In genomic region chr17:47686661-47687327, GRCh38 we compare ENCODE assay signal across 14 cellular contexts. TPM values are rescaled to one million over a fixed set of nuclear protein-coding genes. Genes with fewer than 3 reads are reported as not detected.
DNase-seq lines count a peak whose midpoint lies in the region; ATAC-seq and TF ChIP-seq lines count a peak whose summit lies in the region.
"Had no signal": no experiment of that assay in that cellular context is flagged by ENCODE, and none has a peak within 500 bp of the region (broad histone marks: within the 10 kb centered on the region; RNA-seq: fewer than 3 reads in every experiment).

No MANE protein-coding gene starts in this region.

- in situ Hi-C loops in IMR-90 (cut with MboI; ENCODE audit: low sequenced_read_pairs), result no loop called here

- no peak overlapping the region for H4K8ac ChIP-seq in IMR-90 (ENCODE audit: low read depth in 2 of 2, low read length in 2 of 2)

- H2BK15ac ChIP-seq in IMR-90 (ENCODE audit: low read depth, low read length), result no peak overlapping the region

- H3K9me3 ChIP-seq in IMR-90 (ENCODE audit: control insufficient read depth, insufficient read depth, low read length) (no peaks in the 10 kb centered on the region), neural progenitor cell (ENCODE audit: low read depth) (no peaks in the 10 kb centered on the region)
- H3K9me3 ChIP-seq: left lung had no signal

- WGBS in IMR-90 (ENCODE audit: extremely low coverage in 2 of 2, insufficient read length in 1 of 2), 2 experiments, result 80% methylated on average over 1 of the region's 7 CpGs; no CpG with 5 or more reads in 1 of the 2 experiments

- H3K4me2 ChIP-seq in IMR-90 (ENCODE audit: low read depth, low read length) (no peak overlapping the region; the same call in 1 of the 2 replicates), neural progenitor cell (no peak overlapping the region)

- no peaks in the 10 kb centered on the region for H3K27me3 ChIP-seq in IMR-90 (ENCODE audit: control insufficient read depth, insufficient read depth, low read length)
- H3K27me3 ChIP-seq in dorsolateral prefrontal cortex, result no peaks in the 10 kb centered on the region
- no peaks in the 10 kb centered on the region for H3K27me3 ChIP-seq in neural progenitor cell
- H3K27me3 ChIP-seq: left lung had no signal

- H3K4me1 ChIP-seq in IMR-90 (ENCODE audit: control insufficient read depth, insufficient read depth, low read length) (peaks cover 20% of the 10 kb centered on the region), neural progenitor cell (peaks cover 15% of the 10 kb centered on the region)

- BruUV-seq in Calu3 (replicated peaks; lab: Mats Ljungman, UMichigan), result no TSS peak
- BruUV-seq in IMR-90 (replicated peaks; lab: Mats Ljungman, UMichigan), result no TSS peak

- H3K14ac ChIP-seq in IMR-90 (replicated peaks; ENCODE audit: low read depth, low read length), result no peak overlapping the region

- TF ChIP-seq CTCF in Calu3 (IDR thresholded peaks at IDR 0.05; ENCODE audit: unreplicated experiment) (no peak), IMR-90 (conservative IDR thresholded peaks at IDR 0.05; ENCODE audit: low read depth, low read length) (no peak), dorsolateral prefrontal cortex (IDR thresholded peaks at IDR 0.05 in 54 of 56, conservative IDR thresholded peaks at IDR 0.05 in 2 of 56; ENCODE audit: low read depth in 1 of 56, partially characterized antibody in 56 of 56) (no peak), neural progenitor cell (IDR thresholded peaks at IDR 0.05) (no peak)

- DNase-seq in Calu3 (no peak), IMR-90 (peak; percentile 34), dorsolateral prefrontal cortex (no peak), neural progenitor cell (ENCODE audit: low spot score) (no peak), NCI-H2029 treated with DMSO at 0.1 percent for 48 hours (lab: John Stamatoyannopoulos, UW) (no peak), NCI-H1092 (lab: John Stamatoyannopoulos, UW) (no peak)
- DNase-seq in activated naive CD4-positive, alpha-beta T cell treated with anti-CD3 and anti-CD28 coated beads, Interleukin-2, amount 50 U/mL, for 16 hours, result no peak
- no peak for DNase-seq in activated CD8-positive, alpha-beta memory T cell treated with anti-CD3 and anti-CD28 coated beads, Interleukin-2, amount 10 ng/mL, durations not matched to agents 7 days and 5 days
- DNase-seq: activated CD4-positive, alpha-beta T cell treated with anti-CD3 and anti-CD28 coated beads, Interleukin-2, amount 10 ng/mL, durations not matched to agents 24 days and 14 days; activated naive CD4-positive, alpha-beta T cell; left lung; stimulated activated CD4-positive, alpha-beta T cell treated with anti-CD3 and anti-CD28 coated beads, Interleukin-4, amount 100 ng/mL, for 24 hours had no signal

- dilution Hi-C loops in IMR-90 (cut with HindIII; ENCODE audit: low sequenced_read_pairs, unreplicated experiment), result no loop called here

- H3K9me1 ChIP-seq in IMR-90 (ENCODE audit: insufficient read depth, low read length), result peaks cover 17% of the 10 kb centered on the region

- H3K36me3 ChIP-seq in IMR-90 (ENCODE audit: control insufficient read depth, insufficient read depth, low read length), result peaks cover 19% of the 10 kb centered on the region
- peaks cover 6% of the 10 kb centered on the region for H3K36me3 ChIP-seq in neural progenitor cell

- no peak for TF ChIP-seq POLR2A in IMR-90 (IDR thresholded peaks at IDR 0.05; ENCODE audit: low read depth, low read length)

- no peak overlapping the region for H2AK5ac ChIP-seq in IMR-90 (ENCODE audit: low read depth, low read length)

- H2BK120ac ChIP-seq in IMR-90 (ENCODE audit: low read depth, low read length), result no peak overlapping the region

- H3K4me3 Mint-ChIP-seq in Calu3 (ENCODE audit: low read depth, unreplicated experiment), result no peak overlapping the region
- H3K4me3 Mint-ChIP-seq in neural progenitor cell, result no peak overlapping the region
- no peak overlapping the region for H3K4me3 Mint-ChIP-seq in activated CD8-positive, alpha-beta memory T cell treated with anti-CD3 and anti-CD28 coated beads, Interleukin-2, amount 10 ng/mL, durations not matched to agents 7 days and 5 days
- H3K4me3 Mint-ChIP-seq: activated CD4-positive, alpha-beta T cell treated with anti-CD3 and anti-CD28 coated beads, Interleukin-2, amount 10 ng/mL, durations not matched to agents 24 days and 14 days had no signal

- H4K5ac ChIP-seq in IMR-90 (ENCODE audit: low read depth, low read length), result no peak overlapping the region

- no peak overlapping the region for H3K18ac ChIP-seq in IMR-90 (ENCODE audit: low read depth, low read length)

- H3K56ac ChIP-seq in IMR-90 (ENCODE audit: extremely low read depth, insufficient read depth, low read length), result no peak overlapping the region; the same call in 1 of the 2 replicates

- H3K27ac Mint-ChIP-seq in Calu3 (ENCODE audit: unreplicated experiment) (peak overlapping the region; percentile 33), neural progenitor cell (no peak overlapping the region)
- H3K27ac Mint-ChIP-seq in activated CD8-positive, alpha-beta memory T cell treated with anti-CD3 and anti-CD28 coated beads, Interleukin-2, amount 10 ng/mL, durations not matched to agents 7 days and 5 days, result no peak overlapping the region

- no peak overlapping the region for H2AK9ac ChIP-seq in IMR-90 (replicated peaks; ENCODE audit: low read depth, low read length, poor library complexity)

- peaks cover 63% of the 10 kb centered on the region for H3F3A ChIP-seq in neural progenitor cell (ENCODE audit: low read depth)

- no peak for TF ChIP-seq RAD21 in IMR-90 (IDR thresholded peaks at IDR 0.05; ENCODE audit: low read length)

- H2BK20ac ChIP-seq in IMR-90 (ENCODE audit: low read depth, low read length), result no peak overlapping the region

- no peaks in the 10 kb centered on the region for H3K79me2 ChIP-seq in neural progenitor cell (ENCODE audit: low read depth)

- H3K27me3 Mint-ChIP-seq in Calu3 (ENCODE audit: unreplicated experiment), result no peaks in the 10 kb centered on the region
- H3K27me3 Mint-ChIP-seq in neural progenitor cell (ENCODE audit: insufficient read depth, low read depth), result peaks cover 2% of the 10 kb centered on the region
- no peaks in the 10 kb centered on the region for H3K27me3 Mint-ChIP-seq in activated CD8-positive, alpha-beta memory T cell treated with anti-CD3 and anti-CD28 coated beads, Interleukin-2, amount 10 ng/mL, durations not matched to agents 7 days and 5 days
- H3K27me3 Mint-ChIP-seq: activated CD4-positive, alpha-beta T cell treated with anti-CD3 and anti-CD28 coated beads, Interleukin-2, amount 10 ng/mL, durations not matched to agents 24 days and 14 days had no signal

- H3K4me3 ChIP-seq in IMR-90 (ENCODE audit: insufficient read depth, low read depth, low read length), result no peak overlapping the region
- no peak overlapping the region for H3K4me3 ChIP-seq in dorsolateral prefrontal cortex
- H3K4me3 ChIP-seq in neural progenitor cell, result no peak overlapping the region
- H3K4me3 ChIP-seq: left lung had no signal

- H3K4me1 Mint-ChIP-seq in Calu3 (ENCODE audit: low read depth, unreplicated experiment) (no peaks in the 10 kb centered on the region), neural progenitor cell (peaks cover 17% of the 10 kb centered on the region)
- peaks cover 19% of the 10 kb centered on the region for H3K4me1 Mint-ChIP-seq in activated CD8-positive, alpha-beta memory T cell treated with anti-CD3 and anti-CD28 coated beads, Interleukin-2, amount 10 ng/mL, durations not matched to agents 7 days and 5 days

- CTCF ChIA-PET in Calu3 (lab: Charles Lee), result interaction anchor here (0.8 to 1.6 kb wide), 3 partner anchors 8 to 13 kb away, joined by 3 to 4 read pairs (median 3); no protein-coding TSS in a partner anchor
- CTCF ChIA-PET in IMR-90 (lab: Yijun Ruan, JAX), result no interaction called here
- CTCF ChIA-PET in activated CD8-positive, alpha-beta memory T cell treated with anti-CD3 and anti-CD28 coated beads, Interleukin-2, amount 10 ng/mL, durations not matched to agents 7 days and 5 days (lab: Charles Lee), result interaction anchor here (0.9 to 2.5 kb wide), 6 partner anchors 8 to 135 kb away, joined by 3 to 11 read pairs (median 4); partner anchors contain the start of genes OSBPL7 and TBX21

- no peak overlapping the region for H3K23ac ChIP-seq in IMR-90 (ENCODE audit: low read depth, low read length)

- H4K91ac ChIP-seq in IMR-90 (ENCODE audit: insufficient read depth, low read depth, low read length), result no peak overlapping the region

- POLR2A ChIA-PET in IMR-90 (lab: Charles Lee; ENCODE audit: unreplicated experiment), result interaction anchor here (0.5 kb wide), 1 partner anchor 8 kb away, joined by 5 read pairs; no protein-coding TSS in a partner anchor

- ATAC-seq in IMR-90 (ENCODE audit: low read depth), result peak; percentile 4; the same call in 1 of the 2 replicates
- ATAC-seq in activated CD8-positive, alpha-beta memory T cell treated with anti-CD3 and anti-CD28 coated beads, Interleukin-2, amount 10 ng/mL, durations not matched to agents 7 days and 5 days, result no peak

- H3K79me1 ChIP-seq in IMR-90 (ENCODE audit: low read depth in 1 of 2, low read length in 2 of 2), result peaks cover 13 to 38% of the 10 kb centered on the region in 2 experiments

- H3K9ac ChIP-seq in IMR-90 (ENCODE audit: low read depth, low read length), result no peak overlapping the region
- no peak overlapping the region for H3K9ac ChIP-seq in neural progenitor cell

- intact Hi-C loops in Calu3 (cut with micrococcal nuclease; ENCODE audit: unreplicated experiment), result no loop called here
- intact Hi-C loops in IMR-90 (cut with micrococcal nuclease), result no loop called here
- intact Hi-C loops in dorsolateral prefrontal cortex (cut with DNase I), result no loop called here

- H2BK5ac ChIP-seq in IMR-90 (ENCODE audit: low read depth, low read length, poor library complexity, severe bottlenecking), result peak overlapping the region; percentile 65

- peaks cover 45% of the 10 kb centered on the region for H4K20me1 ChIP-seq in IMR-90 (ENCODE audit: insufficient read depth, low read length)
- H4K20me1 ChIP-seq in neural progenitor cell (ENCODE audit: low read depth), result peaks cover 37% of the 10 kb centered on the region

- no peak overlapping the region for H2AFZ ChIP-seq in IMR-90 (replicated peaks; ENCODE audit: low read length, poor library complexity)
- no peak overlapping the region for H2AFZ ChIP-seq in neural progenitor cell (replicated peaks)

- H3K36me3 Mint-ChIP-seq in Calu3 (ENCODE audit: insufficient read depth, unreplicated experiment) (peaks cover 76% of the 10 kb centered on the region), neural progenitor cell (peaks cover 28% of the 10 kb centered on the region)
- H3K36me3 Mint-ChIP-seq in activated CD8-positive, alpha-beta memory T cell treated with anti-CD3 and anti-CD28 coated beads, Interleukin-2, amount 10 ng/mL, durations not matched to agents 7 days and 5 days, result peaks cover 48% of the 10 kb centered on the region

- H3K27ac ChIP-seq in IMR-90 (ENCODE audit: insufficient read depth, low read length) (no peak overlapping the region; the same call in 1 of the 2 replicates), dorsolateral prefrontal cortex (peak overlapping the region in 43 of 59 donors; percentile 0 to 84 (median 60)), neural progenitor cell (peak overlapping the region; percentile 65)

- H3K4ac ChIP-seq in IMR-90 (ENCODE audit: low read depth, low read length), result no peak overlapping the region

- H3K9me3 Mint-ChIP-seq in Calu3 (ENCODE audit: low read depth, unreplicated experiment), result no peaks in the 10 kb centered on the region
- no peaks in the 10 kb centered on the region for H3K9me3 Mint-ChIP-seq in neural progenitor cell
- no peaks in the 10 kb centered on the region for H3K9me3 Mint-ChIP-seq in activated CD8-positive, alpha-beta memory T cell treated with anti-CD3 and anti-CD28 coated beads, Interleukin-2, amount 10 ng/mL, durations not matched to agents 7 days and 5 days (ENCODE audit: low read depth)
- H3K9me3 Mint-ChIP-seq: activated CD4-positive, alpha-beta T cell treated with anti-CD3 and anti-CD28 coated beads, Interleukin-2, amount 10 ng/mL, durations not matched to agents 24 days and 14 days had no signal

RNA-seq across cellular contexts. Expression of gene TBKBP1, which starts 7.2 kb away (rescaled TPM):
- total RNA-seq in Calu3 (2022) (6.4 and 6.5 TPM in 2 replicates), IMR-90 (2012; rRNA removed) (3.4 and 3.6 TPM in 2 replicates), dorsolateral prefrontal cortex (10 to 100 TPM; 15.3 to 57.8 (median 37.2) TPM), neural progenitor cell (ENCODE audit: low replicate concordance) (3.0 and 21.6 TPM in 2 replicates)
- polyA plus RNA-seq in IMR-90 (2012; rRNA removed), result 7.6 and 8.5 TPM in 2 replicates
- 2.7 and 7.8 TPM in 2 replicates for polyA plus RNA-seq in IMR-90 (2012; cell fraction: cytosol; rRNA removed)
- polyA plus RNA-seq in IMR-90 (2012; cell fraction: nucleus; rRNA removed; ENCODE audit: low replicate concordance), result 52.0 and 59.7 TPM in 2 replicates
- 1 to 10 TPM; 2.6 to 3.0 TPM for total RNA-seq in activated CD8-positive, alpha-beta memory T cell treated with anti-CD3 and anti-CD28 coated beads, Interleukin-2, amount 10 ng/mL, durations not matched to agents 7 days and 5 days

RNA-seq across cellular contexts. Expression of gene KPNB1, which starts 37.1 kb away (rescaled TPM):
- total RNA-seq in Calu3 (2022) (511 and 538 TPM in 2 replicates), IMR-90 (2012; rRNA removed) (659 and 1,082 TPM in 2 replicates), dorsolateral prefrontal cortex (100 to 1,000 TPM; 131 to 228 (median 183) TPM), neural progenitor cell (ENCODE audit: low replicate concordance) (454 and 543 TPM in 2 replicates)
- polyA plus RNA-seq in IMR-90 (2012; rRNA removed), result 191 and 206 TPM in 2 replicates
- polyA plus RNA-seq in IMR-90 (2012; cell fraction: cytosol; rRNA removed), result 78.7 and 81.9 TPM in 2 replicates
- polyA plus RNA-seq in IMR-90 (2012; cell fraction: nucleus; rRNA removed; ENCODE audit: low replicate concordance), result 66.4 and 160 TPM in 2 replicates
- 100 to 1,000 TPM; 413 to 525 TPM for total RNA-seq in activated CD8-positive, alpha-beta memory T cell treated with anti-CD3 and anti-CD28 coated beads, Interleukin-2, amount 10 ng/mL, durations not matched to agents 7 days and 5 days

RNA-seq across cellular contexts. Expression of gene TBX21, which starts 46.2 kb away (rescaled TPM):
- not detected in 2 replicates for total RNA-seq in Calu3 (2022)
- total RNA-seq in IMR-90 (2012; rRNA removed), result not detected in 2 replicates
- not detected in 2 replicates for polyA plus RNA-seq in IMR-90 (2012; rRNA removed)
- polyA plus RNA-seq in IMR-90 (2012; cell fraction: cytosol; rRNA removed), result not detected in 2 replicates
- polyA plus RNA-seq in IMR-90 (2012; cell fraction: nucleus; rRNA removed; ENCODE audit: low replicate concordance), result not detected in 2 replicates
- total RNA-seq in dorsolateral prefrontal cortex, result under 1 TPM in 28 of 120 experiments, not detected in 92; 0.19 to 0.74 (median 0.39) TPM
- total RNA-seq in neural progenitor cell (ENCODE audit: low replicate concordance), result 0.12 TPM in 1 of 2 replicates, not detected in the other
- total RNA-seq in activated CD8-positive, alpha-beta memory T cell treated with anti-CD3 and anti-CD28 coated beads, Interleukin-2, amount 10 ng/mL, durations not matched to agents 7 days and 5 days, result 10 to 100 TPM; 59.0 to 68.4 TPM
- total RNA-seq: H1, pulmonary artery endothelial cell had no signal
- polyA plus RNA-seq: H1 had no signal

Comparison
In these comparisons a context has a peak if more than half of its experiments do, and no peak if none do; other contexts are left out.
1. RNA of gene TBX21, which starts 46.2 kb away (total RNA-seq): 59.0 to 68.4 TPM in activated CD8-positive, alpha-beta memory T cell treated with anti-CD3 and anti-CD28 coated beads, Interleukin-2, amount 10 ng/mL, durations not matched to agents 7 days and 5 days; 0.19 to 0.74 TPM in dorsolateral prefrontal cortex, not detected in Calu3, not detected in IMR-90 and 0.12 TPM in neural progenitor cell; every median in the first group is over 10 times any median in the second.